In the genomic region with DNA sequence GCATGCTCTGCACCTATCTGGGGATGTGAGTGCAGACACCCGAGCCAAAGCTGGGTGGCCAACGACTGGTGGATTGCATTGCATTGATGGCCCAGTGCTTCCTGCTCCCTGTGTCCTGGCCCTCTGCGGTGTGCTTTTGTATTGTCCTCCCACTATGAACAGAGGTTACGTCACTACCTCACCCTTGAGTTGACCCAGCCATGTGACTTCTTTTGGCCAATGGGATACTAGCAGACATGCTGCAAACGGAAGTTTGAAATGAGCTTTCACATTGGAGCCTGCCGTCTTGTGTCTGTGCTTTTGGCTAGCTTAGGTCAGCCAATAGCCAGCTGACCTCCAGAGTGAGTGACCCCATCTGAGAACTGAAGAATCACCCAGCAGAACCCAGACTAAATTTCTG, we compare ENCODE assay signal across 2 cellular contexts.
TF ChIP-seq lines count a peak whose summit lies in the region.

No MANE protein-coding gene starts in this region.

TF ChIP-seq in IMR-90, 13 proteins besides CTCF, POLR2A, EP300 and RAD21:
- TF ChIP-seq MXI1 (IDR thresholded peaks at IDR 0.05; ENCODE audit: borderline replicate concordance, low read depth, low read length), result no peak
- TF ChIP-seq, protein P1, sequence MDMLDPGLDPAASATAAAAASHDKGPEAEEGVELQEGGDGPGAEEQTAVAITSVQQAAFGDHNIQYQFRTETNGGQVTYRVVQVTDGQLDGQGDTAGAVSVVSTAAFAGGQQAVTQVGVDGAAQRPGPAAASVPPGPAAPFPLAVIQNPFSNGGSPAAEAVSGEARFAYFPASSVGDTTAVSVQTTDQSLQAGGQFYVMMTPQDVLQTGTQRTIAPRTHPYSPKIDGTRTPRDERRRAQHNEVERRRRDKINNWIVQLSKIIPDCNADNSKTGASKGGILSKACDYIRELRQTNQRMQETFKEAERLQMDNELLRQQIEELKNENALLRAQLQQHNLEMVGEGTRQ (IDR thresholded peaks at IDR 0.05; ENCODE audit: low read depth, low read length), result 0 out of 2 replicates have a peak, but pooled peaks have one; percentile 7

TF ChIP-seq in WTC11, 78 proteins besides CTCF, POLR2A, EP300 and RAD21:
- no peak for TF ChIP-seq KAT7 (CRISPR knock-in tag; IDR thresholded peaks at IDR 0.05; ENCODE audit: borderline replicate concordance)
- TF ChIP-seq, protein P1 (CRISPR knock-in tag; IDR thresholded peaks at IDR 0.05), result peak; percentile 35
